In genomic region chr13:27536361-27537101, GRCh38 we compare ENCODE assay signal across 14 cellular contexts.
"Had no signal": no experiment of that assay in that cellular context is flagged by ENCODE, and none has a peak within 500 bp of the region (broad histone marks: within the 10 kb centered on the region; RNA-seq: fewer than 3 reads in every experiment).

No MANE protein-coding gene starts in this region.

- H3K9me3 Mint-ChIP-seq: activated CD4-positive, alpha-beta memory T cell treated with anti-CD3 and anti-CD28 coated beads for 36 hours; activated naive CD8-positive, alpha-beta T cell treated with anti-CD3 and anti-CD28 coated beads, Interleukin-2, amount 50 U/mL, for 24 hours; naive thymus-derived CD8-positive, alpha-beta T cell; type B pancreatic cell had no signal

- H3K27me3 Mint-ChIP-seq: activated CD4-positive, alpha-beta memory T cell treated with anti-CD3 and anti-CD28 coated beads for 36 hours; activated naive CD8-positive, alpha-beta T cell treated with anti-CD3 and anti-CD28 coated beads, Interleukin-2, amount 50 U/mL, for 24 hours; naive thymus-derived CD8-positive, alpha-beta T cell; type B pancreatic cell had no signal

- H3K27me3 ChIP-seq: ascending aorta, cardiac muscle cell, gastroesophageal sphincter, right lobe of liver had no signal

- H3K36me3 ChIP-seq: ascending aorta, cardiac muscle cell, gastroesophageal sphincter, prostate gland, right lobe of liver had no signal

- ATAC-seq: activated naive CD8-positive, alpha-beta T cell treated with anti-CD3 and anti-CD28 coated beads, Interleukin-2, amount 50 U/mL, for 24 hours; gastroesophageal sphincter; mucosa of descending colon; naive thymus-derived CD8-positive, alpha-beta T cell had no signal

- H3K9me3 ChIP-seq: ascending aorta, gastroesophageal sphincter, mucosa of descending colon, prostate gland, right lobe of liver had no signal

- H3K27ac Mint-ChIP-seq: activated CD4-positive, alpha-beta memory T cell treated with anti-CD3 and anti-CD28 coated beads for 36 hours; activated naive CD8-positive, alpha-beta T cell treated with anti-CD3 and anti-CD28 coated beads, Interleukin-2, amount 50 U/mL, for 24 hours; type B pancreatic cell had no signal

- DNase-seq: activated CD4-positive, alpha-beta memory T cell treated with anti-CD3 and anti-CD28 coated beads for 36 hours; activated CD4-positive, CD25-positive, alpha-beta regulatory T cell; activated naive CD8-positive, alpha-beta T cell treated with anti-CD3 and anti-CD28 coated beads, Interleukin-2, amount 50 U/mL, for 24 hours; mucosa of descending colon; naive thymus-derived CD8-positive, alpha-beta T cell; occipital lobe; right lobe of liver; stimulated activated CD4-positive, alpha-beta T cell treated with anti-CD3 and anti-CD28 coated beads, Interleukin-1b, Interleukin-23, amount 100 ng/mL, for 48 hours; stimulated activated naive CD4-positive, alpha-beta T cell treated with Interleukin-2 at 50 U/mL for 16 hours had no signal

- H3K27ac ChIP-seq: ascending aorta, cardiac muscle cell, gastroesophageal sphincter, prostate gland, right lobe of liver had no signal

- H3K4me3 Mint-ChIP-seq: activated CD4-positive, alpha-beta memory T cell treated with anti-CD3 and anti-CD28 coated beads for 36 hours; activated naive CD8-positive, alpha-beta T cell treated with anti-CD3 and anti-CD28 coated beads, Interleukin-2, amount 50 U/mL, for 24 hours; naive thymus-derived CD8-positive, alpha-beta T cell; type B pancreatic cell had no signal

- H3K4me1 ChIP-seq: ascending aorta, gastroesophageal sphincter, prostate gland had no signal

- H3K36me3 Mint-ChIP-seq: activated CD4-positive, alpha-beta memory T cell treated with anti-CD3 and anti-CD28 coated beads for 36 hours; naive thymus-derived CD8-positive, alpha-beta T cell; type B pancreatic cell had no signal

- H3K4me3 ChIP-seq: ascending aorta, cardiac muscle cell, gastroesophageal sphincter, mucosa of descending colon, prostate gland, right lobe of liver had no signal
